Comparison of ENCODE assay signal across 1 cellular context in genomic region chr2:85132834-85133637, GRCh38.
TF ChIP-seq lines count a peak whose summit lies in the region.

Gene TCF7L1, plus strand, starts transcription at chr2:85133392. Its CDS starts 293 bp downstream, at chr2:85133685.

TF ChIP-seq in H1, 55 proteins besides CTCF, POLR2A, EP300 and RAD21:
- TF ChIP-seq TEAD4 (IDR thresholded peaks at IDR 0.05; ENCODE audit: low read depth, low read length) (peak; percentile 75), SIX5 (IDR thresholded peaks at IDR 0.05; ENCODE audit: low read depth, low read length) (no peak), POLR2AphosphoS5 (IDR thresholded peaks at IDR 0.05; ENCODE audit: low read depth, low read length) (peak; percentile 90), HDAC6 (IDR thresholded peaks at IDR 0.05; ENCODE audit: low read depth, low read length) (no peak), ATF2 (IDR thresholded peaks at IDR 0.05; ENCODE audit: low read length) (peak; percentile 28; the same call in 1 of the 2 replicates), ZNF274 (IDR thresholded peaks at IDR 0.05; ENCODE audit: borderline replicate concordance, extremely low read depth, low read length) (no peak), YY1 (IDR thresholded peaks at IDR 0.05; ENCODE audit: low read depth, low read length) (no peak), KDM4A (IDR thresholded peaks at IDR 0.05; ENCODE audit: low read depth, low read length, severe bottlenecking) (no peak), ASH2L (IDR thresholded peaks at IDR 0.05; ENCODE audit: low read length) (peak; percentile 65), MAX (IDR thresholded peaks at IDR 0.05) (peak; percentile 36; the same call in 1 of the 2 replicates), BACH1 (IDR thresholded peaks at IDR 0.05; ENCODE audit: low read length) (peak; percentile 3; the same call in 1 of the 2 replicates), GABPA (IDR thresholded peaks at IDR 0.05; ENCODE audit: borderline replicate concordance, insufficient read depth, low read length) (no peak), EZH2 (IDR thresholded peaks at IDR 0.05; ENCODE audit: low read depth, low read length, severe bottlenecking) (no peak), SRF (IDR thresholded peaks at IDR 0.05; ENCODE audit: low read depth, low read length) (no peak), GTF2F1 (IDR thresholded peaks at IDR 0.05; ENCODE audit: borderline replicate concordance, low read depth, low read length) (no peak), SP1 (IDR thresholded peaks at IDR 0.05; ENCODE audit: low read depth, low read length) (no peak), SIN3A (conservative IDR thresholded peaks at IDR 0.05 in 1 of 2, IDR thresholded peaks at IDR 0.05 in 1 of 2; ENCODE audit: low read depth in 1 of 2, low read length in 2 of 2) (no peak), BCL11A (IDR thresholded peaks at IDR 0.05; ENCODE audit: low read depth in 2 of 2, low read length in 2 of 2) (no peak), SP4 (IDR thresholded peaks at IDR 0.05; ENCODE audit: low read length) (peak; percentile 69; the same call in 1 of the 2 replicates), USF2 (IDR thresholded peaks at IDR 0.05; ENCODE audit: low read length) (no peak), CHD7 (IDR thresholded peaks at IDR 0.05; ENCODE audit: insufficient replicate concordance, low read length) (peak; percentile 38), BRCA1 (IDR thresholded peaks at IDR 0.05; ENCODE audit: low read depth, low read length) (no peak), SIRT6 (IDR thresholded peaks at IDR 0.05; ENCODE audit: low read length) (no peak), CBX5 (IDR thresholded peaks at IDR 0.05; ENCODE audit: low read depth, low read length) (no peak), SP2 (IDR thresholded peaks at IDR 0.05; ENCODE audit: low read length) (no peak), RFX5 (IDR thresholded peaks at IDR 0.05; ENCODE audit: borderline replicate concordance, low read depth, low read length) (no peak), HDAC2 (IDR thresholded peaks at IDR 0.05; ENCODE audit: borderline replicate concordance in 1 of 2, low read depth in 2 of 2, low read length in 2 of 2) (peak in 1 of 2 experiments; percentile 76; a peak in 2 of 4 replicates), TAF7 (optimal IDR thresholded peaks at IDR 0.05; ENCODE audit: borderline replicate concordance, low read depth, low read length) (peak; percentile 66), PHF8 (conservative IDR thresholded peaks at IDR 0.05; ENCODE audit: low read depth, low read length) (peak; percentile 46; the same call in 1 of the 2 replicates), CREB1 (IDR thresholded peaks at IDR 0.05) (peak; percentile 52), SUZ12 (IDR thresholded peaks at IDR 0.05; ENCODE audit: low read length) (no peak), CEBPB (IDR thresholded peaks at IDR 0.05; ENCODE audit: low read depth, low read length) (no peak), POU5F1 (IDR thresholded peaks at IDR 0.05; ENCODE audit: low read depth, low read length) (no peak), JUN (IDR thresholded peaks at IDR 0.05; ENCODE audit: low read depth, low read length) (no peak), CHD1 (IDR thresholded peaks at IDR 0.05; ENCODE audit: low read depth, low read length) (no peak), CHD2 (IDR thresholded peaks at IDR 0.05; ENCODE audit: low read length) (peak; percentile 39; the same call in 1 of the 2 replicates), TAF1 (IDR thresholded peaks at IDR 0.05; ENCODE audit: low read depth, low read length) (peak; percentile 24; the same call in 1 of the 2 replicates), E2F6 (IDR thresholded peaks at IDR 0.05) (0 out of 2 replicates have a peak, but pooled peaks have one; percentile 5)
